16 cellular contexts compared by ENCODE assay signal in genomic region chr17:55388842-55389241, GRCh38.
"Had no signal": no experiment of that assay in that cellular context is flagged by ENCODE, and none has a peak within 500 bp of the region (broad histone marks: within the 10 kb centered on the region; RNA-seq: fewer than 3 reads in every experiment).

No MANE protein-coding gene starts in this region.

- H3K27me3 ChIP-seq: left lung, sigmoid colon, spleen had no signal

- H3K4me1 ChIP-seq: left lung, psoas muscle, spleen had no signal

- H3K27me3 Mint-ChIP-seq: activated naive CD8-positive, alpha-beta T cell treated with anti-CD3 and anti-CD28 coated beads, Interleukin-2, amount 50 U/mL, for 24 hours; activated T-helper 17 cell treated with anti-CD3 and anti-CD28 coated beads, Interleukin-2, amount 50 U/mL, for 72 hours; dendritic cell treated with granulocyte-macrophage colony-stimulating factor and Interleukin-4, amounts not matched to agents 40 ng/mL and 50 ng/mL, for 4 days; stimulated activated naive CD8-positive, alpha-beta T cell treated with anti-CD3 and anti-CD28 coated beads, Interleukin-15, amount 100 ng/mL, for 72 hours had no signal

- H3K4me3 Mint-ChIP-seq: activated naive CD8-positive, alpha-beta T cell treated with anti-CD3 and anti-CD28 coated beads, Interleukin-2, amount 50 U/mL, for 24 hours; activated T-helper 17 cell treated with anti-CD3 and anti-CD28 coated beads, Interleukin-2, amount 50 U/mL, for 72 hours; dendritic cell treated with granulocyte-macrophage colony-stimulating factor and Interleukin-4, amounts not matched to agents 40 ng/mL and 50 ng/mL, for 4 days; memory B cell; natural killer cell; stimulated activated naive CD8-positive, alpha-beta T cell treated with anti-CD3 and anti-CD28 coated beads, Interleukin-15, amount 100 ng/mL, for 72 hours; T-helper 17 cell had no signal

- DNase-seq: activated CD4-positive, alpha-beta T cell treated with anti-CD3 and anti-CD28 coated beads, Interleukin-2, amount 50 U/mL, for 48 hours; activated naive CD4-positive, alpha-beta T cell treated with Interleukin-2 at 50 U/mL for 16 hours; activated naive CD8-positive, alpha-beta T cell treated with anti-CD3 and anti-CD28 coated beads, Interleukin-2, amount 50 U/mL, for 24 hours; left lung; natural killer cell; occipital lobe; psoas muscle; sigmoid colon; spleen; stimulated activated CD4-positive, alpha-beta T cell treated with anti-CD3 and anti-CD28 coated beads, Interleukin-1b, Interleukin-23, amount 100 ng/mL, for 48 hours; stimulated activated naive CD8-positive, alpha-beta T cell treated with anti-CD3 and anti-CD28 coated beads, Interleukin-15, amount 100 ng/mL, for 72 hours; T-helper 17 cell; WERI-Rb-1 had no signal

- H3K4me1 Mint-ChIP-seq: activated naive CD8-positive, alpha-beta T cell treated with anti-CD3 and anti-CD28 coated beads, Interleukin-2, amount 50 U/mL, for 24 hours; activated T-helper 17 cell treated with anti-CD3 and anti-CD28 coated beads, Interleukin-2, amount 50 U/mL, for 72 hours; memory B cell; stimulated activated naive CD8-positive, alpha-beta T cell treated with anti-CD3 and anti-CD28 coated beads, Interleukin-15, amount 100 ng/mL, for 72 hours had no signal

- H3K27ac ChIP-seq: left lung, psoas muscle, sigmoid colon, spleen, WERI-Rb-1 had no signal

- H3K9me3 ChIP-seq: left lung, psoas muscle, sigmoid colon, spleen had no signal

- H3K36me3 ChIP-seq: left lung had no signal

- H3K27ac Mint-ChIP-seq: activated naive CD8-positive, alpha-beta T cell treated with anti-CD3 and anti-CD28 coated beads, Interleukin-2, amount 50 U/mL, for 24 hours; activated T-helper 17 cell treated with anti-CD3 and anti-CD28 coated beads, Interleukin-2, amount 50 U/mL, for 72 hours; dendritic cell treated with granulocyte-macrophage colony-stimulating factor and Interleukin-4, amounts not matched to agents 40 ng/mL and 50 ng/mL, for 4 days; memory B cell; natural killer cell; T-helper 17 cell had no signal

- ATAC-seq: activated naive CD8-positive, alpha-beta T cell treated with anti-CD3 and anti-CD28 coated beads, Interleukin-2, amount 50 U/mL, for 24 hours; activated T-helper 17 cell treated with anti-CD3 and anti-CD28 coated beads, Interleukin-2, amount 50 U/mL, for 72 hours; left lung; natural killer cell; psoas muscle; stimulated activated naive CD8-positive, alpha-beta T cell treated with anti-CD3 and anti-CD28 coated beads, Interleukin-15, amount 100 ng/mL, for 72 hours; T-helper 17 cell had no signal

- H3K9me3 Mint-ChIP-seq: activated naive CD8-positive, alpha-beta T cell treated with anti-CD3 and anti-CD28 coated beads, Interleukin-2, amount 50 U/mL, for 24 hours; activated T-helper 17 cell treated with anti-CD3 and anti-CD28 coated beads, Interleukin-2, amount 50 U/mL, for 72 hours; dendritic cell treated with granulocyte-macrophage colony-stimulating factor and Interleukin-4, amounts not matched to agents 40 ng/mL and 50 ng/mL, for 4 days; memory B cell; natural killer cell; stimulated activated naive CD8-positive, alpha-beta T cell treated with anti-CD3 and anti-CD28 coated beads, Interleukin-15, amount 100 ng/mL, for 72 hours had no signal

- H3K4me3 ChIP-seq: left lung, psoas muscle, sigmoid colon, spleen had no signal
